In genomic region chr17:67197023-67197422, GRCh38 we compare ENCODE assay signal across 8 cellular contexts. TPM values are rescaled to one million over a fixed set of nuclear protein-coding genes. Genes with fewer than 3 reads are reported as not detected.
DNase-seq lines count a peak whose midpoint lies in the region; ATAC-seq lines count a peak whose summit lies in the region.
"Not testable (repeated sequence)": the region's sequence is repeated elsewhere in the genome, so short reads cannot be mapped to it uniquely, and the experiment has no call there.

No MANE protein-coding gene starts in this region.

- CTCF ChIA-PET in activated CD4-positive, alpha-beta T cell treated with anti-CD3 and anti-CD28 coated beads for 36 hours (lab: Charles Lee), result interaction anchor here (1.0 kb wide), 1 partner anchor 11 kb away, joined by 3 read pairs; no protein-coding TSS in a partner anchor

- not testable (repeated sequence) for H3K4me3 Mint-ChIP-seq in activated CD4-positive, alpha-beta T cell treated with anti-CD3 and anti-CD28 coated beads for 36 hours; activated T-cell treated with anti-CD3 and anti-CD28 coated beads, Interleukin-2, amount 50 U/mL, for 24 hours; immature natural killer cell
- H3K4me3 Mint-ChIP-seq in activated naive CD4-positive, alpha-beta T cell treated with anti-CD3 and anti-CD28 coated beads, Interleukin-2, amount 50 U/mL, for 24 hours, result peak overlapping the region; percentile 5

- peak; percentile 51 for ATAC-seq in activated CD4-positive, alpha-beta T cell treated with anti-CD3 and anti-CD28 coated beads for 36 hours

- peaks cover 14% of the 10 kb centered on the region for H3K4me1 Mint-ChIP-seq in activated CD4-positive, alpha-beta T cell treated with anti-CD3 and anti-CD28 coated beads for 36 hours
- H3K4me1 Mint-ChIP-seq in activated T-cell treated with anti-CD3 and anti-CD28 coated beads, Interleukin-2, amount 50 U/mL, for 24 hours (ENCODE audit: low read depth), result peaks cover 22% of the 10 kb centered on the region
- peaks cover 20% of the 10 kb centered on the region for H3K4me1 Mint-ChIP-seq in activated naive CD4-positive, alpha-beta T cell treated with anti-CD3 and anti-CD28 coated beads, Interleukin-2, amount 50 U/mL, for 24 hours
- peaks cover 26 to 69% of the 10 kb centered on the region in 2 donors for H3K4me1 Mint-ChIP-seq in immature natural killer cell

- H3K36me3 Mint-ChIP-seq in activated CD4-positive, alpha-beta T cell treated with anti-CD3 and anti-CD28 coated beads for 36 hours (ENCODE audit: low read depth), result peaks cover 48% of the 10 kb centered on the region
- peaks cover 81% of the 10 kb centered on the region for H3K36me3 Mint-ChIP-seq in activated T-cell treated with anti-CD3 and anti-CD28 coated beads, Interleukin-2, amount 50 U/mL, for 24 hours (ENCODE audit: low read depth)
- H3K36me3 Mint-ChIP-seq in activated naive CD4-positive, alpha-beta T cell treated with anti-CD3 and anti-CD28 coated beads, Interleukin-2, amount 50 U/mL, for 24 hours, result peaks cover 31% of the 10 kb centered on the region
- H3K36me3 Mint-ChIP-seq in immature natural killer cell, result peaks cover 17 to 38% (median 19%) of the 10 kb centered on the region in 3 donors

- not testable (repeated sequence) for H3K27me3 Mint-ChIP-seq in activated CD4-positive, alpha-beta T cell treated with anti-CD3 and anti-CD28 coated beads for 36 hours; activated T-cell treated with anti-CD3 and anti-CD28 coated beads, Interleukin-2, amount 50 U/mL, for 24 hours; activated naive CD4-positive, alpha-beta T cell treated with anti-CD3 and anti-CD28 coated beads, Interleukin-2, amount 50 U/mL, for 24 hours; immature natural killer cell (ENCODE audit: low read depth in 3 of 3)

- DNase-seq in A172 (ENCODE audit: low spot score), result peak; percentile 37
- DNase-seq in Daoy (ENCODE audit: low read depth), result peak; percentile 25
- peak; percentile 14 for DNase-seq in NCI-H226
- DNase-seq in activated CD4-positive, alpha-beta T cell treated with anti-CD3 and anti-CD28 coated beads for 36 hours, result peak; percentile 21
- not testable (repeated sequence) for DNase-seq in activated T-cell treated with anti-CD3 and anti-CD28 coated beads, Interleukin-2, amount 50 U/mL, for 24 hours; immature natural killer cell
- peak; percentile 30 for DNase-seq in stimulated activated CD4-positive, alpha-beta T cell treated with anti-CD3 and anti-CD28 coated beads, Interleukin-4, amount 100 ng/mL, for 24 hours

- POLR2A ChIA-PET in activated CD4-positive, alpha-beta T cell treated with anti-CD3 and anti-CD28 coated beads for 36 hours (lab: Charles Lee), result not testable (repeated sequence)

- H3K9me3 Mint-ChIP-seq in activated CD4-positive, alpha-beta T cell treated with anti-CD3 and anti-CD28 coated beads for 36 hours (ENCODE audit: low read depth), result peaks cover 11% of the 10 kb centered on the region
- H3K9me3 Mint-ChIP-seq in activated T-cell treated with anti-CD3 and anti-CD28 coated beads, Interleukin-2, amount 50 U/mL, for 24 hours, result peaks cover 10% of the 10 kb centered on the region
- H3K9me3 Mint-ChIP-seq in activated naive CD4-positive, alpha-beta T cell treated with anti-CD3 and anti-CD28 coated beads, Interleukin-2, amount 50 U/mL, for 24 hours; immature natural killer cell: not testable (repeated sequence)

- intact Hi-C loops in activated CD4-positive, alpha-beta T cell treated with anti-CD3 and anti-CD28 coated beads for 36 hours (cut with DNase I, micrococcal nuclease), result not testable (repeated sequence)

- not testable (repeated sequence) for H3K27ac Mint-ChIP-seq in activated CD4-positive, alpha-beta T cell treated with anti-CD3 and anti-CD28 coated beads for 36 hours; activated naive CD4-positive, alpha-beta T cell treated with anti-CD3 and anti-CD28 coated beads, Interleukin-2, amount 50 U/mL, for 24 hours
- peak overlapping the region; percentile 39 for H3K27ac Mint-ChIP-seq in activated T-cell treated with anti-CD3 and anti-CD28 coated beads, Interleukin-2, amount 50 U/mL, for 24 hours
- peak overlapping the region; percentile 15 to 81 (median 60) for H3K27ac Mint-ChIP-seq in immature natural killer cell

RNA-seq across cellular contexts. Expression of gene HELZ, which starts 48.0 kb away (rescaled TPM):
- 28.5 and 44.1 TPM in 2 replicates for total RNA-seq in A172 (2014; rRNA removed; shearing (Covaris generic))
- total RNA-seq in Daoy (2014; rRNA removed; shearing (Covaris generic)), result 14.2 and 16.9 TPM in 2 replicates
- 10 to 100 TPM; 55.3 to 58.0 TPM for total RNA-seq in activated CD4-positive, alpha-beta T cell treated with anti-CD3 and anti-CD28 coated beads for 36 hours
- polyA plus RNA-seq in immature natural killer cell, result 100 to 1,000 TPM in 1 of 3 donors, 10 to 100 TPM in 2; 41.4 to 121 (median 44.2) TPM
